ENCODE assay signal across 1 cellular context in genomic region chr10:68901106-68901927, GRCh38.
A peak's percentile ranks its signal among the peaks of the same experiment; 100 is the strongest.
TF ChIP-seq lines count a peak whose summit lies in the region.

A gene with protein sequence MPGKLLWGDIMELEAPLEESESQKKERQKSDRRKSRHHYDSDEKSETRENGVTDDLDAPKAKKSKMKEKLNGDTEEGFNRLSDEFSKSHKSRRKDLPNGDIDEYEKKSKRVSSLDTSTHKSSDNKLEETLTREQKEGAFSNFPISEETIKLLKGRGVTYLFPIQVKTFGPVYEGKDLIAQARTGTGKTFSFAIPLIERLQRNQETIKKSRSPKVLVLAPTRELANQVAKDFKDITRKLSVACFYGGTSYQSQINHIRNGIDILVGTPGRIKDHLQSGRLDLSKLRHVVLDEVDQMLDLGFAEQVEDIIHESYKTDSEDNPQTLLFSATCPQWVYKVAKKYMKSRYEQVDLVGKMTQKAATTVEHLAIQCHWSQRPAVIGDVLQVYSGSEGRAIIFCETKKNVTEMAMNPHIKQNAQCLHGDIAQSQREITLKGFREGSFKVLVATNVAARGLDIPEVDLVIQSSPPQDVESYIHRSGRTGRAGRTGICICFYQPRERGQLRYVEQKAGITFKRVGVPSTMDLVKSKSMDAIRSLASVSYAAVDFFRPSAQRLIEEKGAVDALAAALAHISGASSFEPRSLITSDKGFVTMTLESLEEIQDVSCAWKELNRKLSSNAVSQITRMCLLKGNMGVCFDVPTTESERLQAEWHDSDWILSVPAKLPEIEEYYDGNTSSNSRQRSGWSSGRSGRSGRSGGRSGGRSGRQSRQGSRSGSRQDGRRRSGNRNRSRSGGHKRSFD (plus strand): TSS chr10:68901315. CDS start chr10:68901385, 70 bp downstream.

TF ChIP-seq in HepG2, 621 proteins besides CTCF, POLR2A, EP300 and RAD21 (continued from another document and continues in another):
- TF ChIP-seq ZHX2 (IDR thresholded peaks at IDR 0.05; ENCODE audit: low read depth), result no peak
- TF ChIP-seq ZHX2 (CRISPR knock-in tag; IDR thresholded peaks at IDR 0.05; ENCODE audit: borderline replicate concordance), result no peak
- TF ChIP-seq ARID2 (CRISPR knock-in tag; IDR thresholded peaks at IDR 0.05; ENCODE audit: borderline replicate concordance), result no peak
- no peak for TF ChIP-seq ZNF652 (CRISPR knock-in tag; IDR thresholded peaks at IDR 0.05; ENCODE audit: borderline replicate concordance, low read depth)
- no peak for TF ChIP-seq ZNF512 (CRISPR knock-in tag; IDR thresholded peaks at IDR 0.05)
- peak; percentile 71; the same call in 1 of the 2 replicates for TF ChIP-seq YEATS2 (CRISPR knock-in tag; IDR thresholded peaks at IDR 0.05; ENCODE audit: borderline replicate concordance)
- peak; percentile 78; the same call in 1 of the 2 replicates for TF ChIP-seq RNF219 (CRISPR knock-in tag; IDR thresholded peaks at IDR 0.05)
- peak; percentile 62 for TF ChIP-seq ZNF343 (CRISPR knock-in tag; IDR thresholded peaks at IDR 0.05)
- TF ChIP-seq MAFG (CRISPR knock-in tag; IDR thresholded peaks at IDR 0.05), result no peak
- no peak for TF ChIP-seq ELK4 (CRISPR knock-in tag; IDR thresholded peaks at IDR 0.05; ENCODE audit: borderline replicate concordance)
- TF ChIP-seq KMT2B (CRISPR knock-in tag; IDR thresholded peaks at IDR 0.05), result peak; percentile 78; the same call in 1 of the 2 replicates
- TF ChIP-seq RARA (CRISPR knock-in tag; IDR thresholded peaks at IDR 0.05), result 0 out of 2 replicates have a peak, but pooled peaks have one; percentile 15
- 0 out of 2 replicates have a peak, but pooled peaks have one; percentile 51 for TF ChIP-seq ZC3H13 (CRISPR knock-in tag; IDR thresholded peaks at IDR 0.05)
- peak; percentile 76 for TF ChIP-seq NR2C2 (CRISPR knock-in tag; IDR thresholded peaks at IDR 0.05; ENCODE audit: borderline replicate concordance)
- 0 out of 2 replicates have a peak, but pooled peaks have one; percentile 24 for TF ChIP-seq PAWR (CRISPR knock-in tag; IDR thresholded peaks at IDR 0.05; ENCODE audit: borderline replicate concordance)
- 0 out of 2 replicates have a peak, but pooled peaks have one; percentile 13 for TF ChIP-seq IKZF5 (CRISPR knock-in tag; IDR thresholded peaks at IDR 0.05)
- TF ChIP-seq, protein P1, sequence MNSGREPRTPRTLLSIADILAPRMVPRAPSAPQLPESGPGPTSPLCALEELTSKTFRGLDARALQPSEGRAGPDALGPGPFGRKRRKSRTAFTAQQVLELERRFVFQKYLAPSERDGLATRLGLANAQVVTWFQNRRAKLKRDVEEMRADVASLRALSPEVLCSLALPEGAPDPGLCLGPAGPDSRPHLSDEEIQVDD (CRISPR knock-in tag; IDR thresholded peaks at IDR 0.05; ENCODE audit: borderline replicate concordance), result no peak
- TF ChIP-seq KLF11 (CRISPR knock-in tag; IDR thresholded peaks at IDR 0.05), result no peak
- TF ChIP-seq JARID2 (CRISPR knock-in tag; IDR thresholded peaks at IDR 0.05; ENCODE audit: insufficient replicate concordance), result peak; percentile 40
- TF ChIP-seq, protein P2, sequence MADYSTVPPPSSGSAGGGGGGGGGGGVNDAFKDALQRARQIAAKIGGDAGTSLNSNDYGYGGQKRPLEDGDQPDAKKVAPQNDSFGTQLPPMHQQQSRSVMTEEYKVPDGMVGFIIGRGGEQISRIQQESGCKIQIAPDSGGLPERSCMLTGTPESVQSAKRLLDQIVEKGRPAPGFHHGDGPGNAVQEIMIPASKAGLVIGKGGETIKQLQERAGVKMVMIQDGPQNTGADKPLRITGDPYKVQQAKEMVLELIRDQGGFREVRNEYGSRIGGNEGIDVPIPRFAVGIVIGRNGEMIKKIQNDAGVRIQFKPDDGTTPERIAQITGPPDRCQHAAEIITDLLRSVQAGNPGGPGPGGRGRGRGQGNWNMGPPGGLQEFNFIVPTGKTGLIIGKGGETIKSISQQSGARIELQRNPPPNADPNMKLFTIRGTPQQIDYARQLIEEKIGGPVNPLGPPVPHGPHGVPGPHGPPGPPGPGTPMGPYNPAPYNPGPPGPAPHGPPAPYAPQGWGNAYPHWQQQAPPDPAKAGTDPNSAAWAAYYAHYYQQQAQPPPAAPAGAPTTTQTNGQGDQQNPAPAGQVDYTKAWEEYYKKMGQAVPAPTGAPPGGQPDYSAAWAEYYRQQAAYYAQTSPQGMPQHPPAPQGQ (CRISPR knock-in tag; IDR thresholded peaks at IDR 0.05; ENCODE audit: borderline replicate concordance), result no peak
- peak; percentile 67 for TF ChIP-seq PATZ1 (CRISPR knock-in tag; IDR thresholded peaks at IDR 0.05)
- no peak for TF ChIP-seq NFIB (CRISPR knock-in tag; IDR thresholded peaks at IDR 0.05; ENCODE audit: borderline replicate concordance)
- TF ChIP-seq RBFOX2 (IDR thresholded peaks at IDR 0.05; ENCODE audit: low read depth, low read length), result peak; percentile 85
- no peak for TF ChIP-seq ZNF264 (CRISPR knock-in tag; IDR thresholded peaks at IDR 0.05)
- TF ChIP-seq ZNF629 (CRISPR knock-in tag; conservative IDR thresholded peaks at IDR 0.05), result 0 out of 2 replicates have a peak, but pooled peaks have one; percentile 9
- peak; percentile 95 for TF ChIP-seq PHF8 (CRISPR knock-in tag; IDR thresholded peaks at IDR 0.05)
- peak; percentile 14; the same call in 1 of the 2 replicates for TF ChIP-seq ZNF543 (CRISPR knock-in tag; IDR thresholded peaks at IDR 0.05)
- TF ChIP-seq, protein P3, sequence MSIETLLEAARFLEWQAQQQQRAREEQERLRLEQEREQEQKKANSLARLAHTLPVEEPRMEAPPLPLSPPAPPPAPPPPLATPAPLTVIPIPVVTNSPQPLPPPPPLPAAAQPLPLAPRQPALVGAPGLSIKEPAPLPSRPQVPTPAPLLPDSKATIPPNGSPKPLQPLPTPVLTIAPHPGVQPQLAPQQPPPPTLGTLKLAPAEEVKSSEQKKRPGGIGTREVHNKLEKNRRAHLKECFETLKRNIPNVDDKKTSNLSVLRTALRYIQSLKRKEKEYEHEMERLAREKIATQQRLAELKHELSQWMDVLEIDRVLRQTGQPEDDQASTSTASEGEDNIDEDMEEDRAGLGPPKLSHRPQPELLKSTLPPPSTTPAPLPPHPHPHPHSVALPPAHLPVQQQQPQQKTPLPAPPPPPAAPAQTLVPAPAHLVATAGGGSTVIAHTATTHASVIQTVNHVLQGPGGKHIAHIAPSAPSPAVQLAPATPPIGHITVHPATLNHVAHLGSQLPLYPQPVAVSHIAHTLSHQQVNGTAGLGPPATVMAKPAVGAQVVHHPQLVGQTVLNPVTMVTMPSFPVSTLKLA (IDR thresholded peaks at IDR 0.05), result peak; percentile 44; the same call in 1 of the 2 replicates
- peak; percentile 94 for TF ChIP-seq GMEB1 (CRISPR knock-in tag; IDR thresholded peaks at IDR 0.05; ENCODE audit: borderline replicate concordance)
